ENCODE assay signal across 16 cellular contexts in the genomic region with DNA sequence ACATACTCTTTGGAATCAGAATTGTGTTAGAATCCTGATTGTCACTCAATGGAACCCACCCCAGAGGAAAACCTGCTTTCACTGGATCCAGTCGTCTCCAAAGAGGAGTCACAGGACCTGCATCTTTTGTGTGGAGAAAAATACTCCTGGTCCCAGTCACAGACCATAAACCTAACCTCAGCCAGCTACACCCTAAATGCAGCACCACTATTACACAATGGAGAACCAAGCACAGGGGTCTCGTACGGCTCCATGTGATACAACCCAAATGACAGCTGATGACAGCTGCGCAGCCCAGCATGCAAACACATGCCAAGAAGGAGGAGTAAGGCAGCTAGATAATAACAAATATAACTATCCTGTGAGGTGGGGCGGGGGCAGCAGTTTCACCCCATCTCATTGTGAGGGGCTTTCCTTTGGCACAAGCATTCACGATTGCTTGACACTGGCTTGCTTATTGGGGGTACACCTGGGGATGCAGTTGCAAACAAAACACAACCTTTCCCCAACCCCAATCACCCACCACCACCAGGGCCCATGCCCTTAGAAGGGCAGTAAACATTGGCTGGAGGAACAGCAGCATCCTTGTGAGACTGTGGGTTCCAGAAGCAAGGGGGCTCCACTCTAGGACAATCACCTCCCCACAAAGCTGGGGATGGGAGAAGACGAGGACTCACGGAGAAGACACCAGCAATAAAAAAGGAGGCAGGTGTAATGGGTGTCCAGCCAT. TPM values are rescaled to one million over a fixed set of nuclear protein-coding genes. Genes with fewer than 3 reads are reported as not detected.
DNase-seq lines count a peak whose midpoint lies in the region; ATAC-seq and TF ChIP-seq lines count a peak whose summit lies in the region.
"Had no signal": no experiment of that assay in that cellular context is flagged by ENCODE, and none has a peak within 500 bp of the region (broad histone marks: within the 10 kb centered on the region; RNA-seq: fewer than 3 reads in every experiment).

No MANE protein-coding gene starts in this region.

- no peak for ATAC-seq in CD4-positive, alpha-beta T cell (ENCODE audit: poor library complexity)
- ATAC-seq in naive thymus-derived CD8-positive, alpha-beta T cell, result no peak
- ATAC-seq: GM12878 had no signal

- H3K27me3 Mint-ChIP-seq in CD4-positive, alpha-beta T cell, result no peaks in the 10 kb centered on the region
- no peaks in the 10 kb centered on the region for H3K27me3 Mint-ChIP-seq in naive thymus-derived CD8-positive, alpha-beta T cell
- no peaks in the 10 kb centered on the region for H3K27me3 Mint-ChIP-seq in osteocyte (ENCODE audit: unreplicated experiment)

- peak overlapping the region; percentile 12 for H3K27ac Mint-ChIP-seq in CD4-positive, alpha-beta T cell
- peak overlapping the region in 6 of 10 donors; percentile 13 to 93 (median 45) for H3K27ac Mint-ChIP-seq in naive thymus-derived CD8-positive, alpha-beta T cell
- H3K27ac Mint-ChIP-seq in osteocyte (ENCODE audit: unreplicated experiment), result no peak overlapping the region

- no peaks in the 10 kb centered on the region for H3K9me3 Mint-ChIP-seq in CD4-positive, alpha-beta T cell
- H3K9me3 Mint-ChIP-seq in naive thymus-derived CD8-positive, alpha-beta T cell, result no peaks in the 10 kb centered on the region
- H3K9me3 Mint-ChIP-seq in osteocyte (ENCODE audit: unreplicated experiment), result peaks cover 5% of the 10 kb centered on the region

- H3K27me3 ChIP-seq in CD4-positive, alpha-beta T cell (ENCODE audit: control insufficient read depth, insufficient read depth, low read length), result no peaks in the 10 kb centered on the region

- POLR2A ChIA-PET in CD4-positive, alpha-beta T cell (lab: Charles Lee), result interaction anchor here (5.4 kb wide), 1 partner anchor 10 kb away, joined by 55 read pairs; no protein-coding TSS in a partner anchor
- POLR2A ChIA-PET in naive thymus-derived CD8-positive, alpha-beta T cell (lab: Charles Lee), result interaction anchor here (0.6 to 6.8 kb wide), 4 partner anchors 9 to 487 kb away, joined by 3 to 81 read pairs (median 10); partner anchors contain the start of gene TRERF1

- intact Hi-C loops in CD4-positive, alpha-beta T cell (cut with DNase I, micrococcal nuclease), result no loop called here

- peak; percentile 49 for DNase-seq in activated CD8-positive, alpha-beta memory T cell treated with anti-CD3 and anti-CD28 coated beads for 24 hours
- no peak for DNase-seq in activated CD8-positive, alpha-beta memory T cell treated with anti-CD3 and anti-CD28 coated beads, Interleukin-2, amount 50 U/mL, for 4 hours
- DNase-seq in CD4-positive, alpha-beta T cell, result no peak
- DNase-seq in activated CD8-positive, alpha-beta memory T cell treated with anti-CD3 and anti-CD28 coated beads, Interleukin-2, amount 50 U/mL, for 48 hours, result peak; percentile 43
- no peak for DNase-seq in naive thymus-derived CD8-positive, alpha-beta T cell
- no peak for DNase-seq in kidney tubule cell (ENCODE audit: low spot score)
- DNase-seq in osteocyte (ENCODE audit: extremely low spot score, unreplicated experiment), result no peak
- DNase-seq in occipital lobe (lab: John Stamatoyannopoulos, UW), result no peak
- DNase-seq: GDM1, MV-4-11, NCI-H1417, NCI-H187 treated with DMSO at 0.1 percent for 48 hours, NCI-H526 treated with DMSO at 0.1 percent for 48 hours had no signal

- no peak overlapping the region for H3K4me3 Mint-ChIP-seq in CD4-positive, alpha-beta T cell
- H3K4me3 Mint-ChIP-seq in naive thymus-derived CD8-positive, alpha-beta T cell, result no peak overlapping the region
- no peak overlapping the region for H3K4me3 Mint-ChIP-seq in osteocyte (ENCODE audit: unreplicated experiment)

- H3K4me1 Mint-ChIP-seq in CD4-positive, alpha-beta T cell (ENCODE audit: low read depth), result peaks cover 86% of the 10 kb centered on the region
- H3K4me1 Mint-ChIP-seq in naive thymus-derived CD8-positive, alpha-beta T cell, result peaks cover 44 to 93% (median 91%) of the 10 kb centered on the region in 4 donors
- peaks cover 31% of the 10 kb centered on the region for H3K4me1 Mint-ChIP-seq in osteocyte (ENCODE audit: unreplicated experiment)

- H3K27ac ChIP-seq in CD4-positive, alpha-beta T cell (ENCODE audit: low read depth, low read length), result no peak overlapping the region
- H3K27ac ChIP-seq: HL-60 had no signal

- no peak for TF ChIP-seq CTCF in CD4-positive, alpha-beta T cell (IDR thresholded peaks at IDR 0.05)
- TF ChIP-seq CTCF in osteocyte (IDR thresholded peaks at IDR 0.05), result no peak

- CTCF ChIA-PET in CD4-positive, alpha-beta T cell (lab: Charles Lee), result interaction anchor here (1.1 kb wide), 1 partner anchor 10 kb away, joined by 3 read pairs; no protein-coding TSS in a partner anchor

- no peaks in the 10 kb centered on the region for H3K9me3 ChIP-seq in CD4-positive, alpha-beta T cell (ENCODE audit: control insufficient read depth, low read length)
- H3K9me3 ChIP-seq: HAP-1 had no signal

- peaks cover 11% of the 10 kb centered on the region for H3K36me3 Mint-ChIP-seq in CD4-positive, alpha-beta T cell (ENCODE audit: low read depth)
- H3K36me3 Mint-ChIP-seq in naive thymus-derived CD8-positive, alpha-beta T cell, result peaks cover 0 to 8% (median 7%) of the 10 kb centered on the region in 3 donors
- no peaks in the 10 kb centered on the region for H3K36me3 Mint-ChIP-seq in osteocyte (ENCODE audit: unreplicated experiment)

RNA-seq across cellular contexts. Expression of gene TRERF1, which starts 51.5 kb away (rescaled TPM):
- total RNA-seq in CD4-positive, alpha-beta T cell, result 10 to 100 TPM; 31.0 to 31.7 TPM
- 10 to 100 TPM; 17.5 to 18.2 TPM for total RNA-seq in naive thymus-derived CD8-positive, alpha-beta T cell
- polyA plus RNA-seq in naive thymus-derived CD8-positive, alpha-beta T cell, result 1 to 10 TPM; 3.8 to 7.1 (median 5.4) TPM
- total RNA-seq in osteocyte (6.4 and 6.5 TPM in 2 replicates), occipital lobe (3.7 TPM)

Comparison
In these comparisons a context has a peak if more than half of its experiments do, and no peak if none do; other contexts are left out.
1. DNase-seq: peak in activated CD8-positive, alpha-beta memory T cell treated with anti-CD3 and anti-CD28 coated beads for 24 hours (single experiment) and activated CD8-positive, alpha-beta memory T cell treated with anti-CD3 and anti-CD28 coated beads, Interleukin-2, amount 50 U/mL, for 48 hours (single experiment); none in activated CD8-positive, alpha-beta memory T cell treated with anti-CD3 and anti-CD28 coated beads, Interleukin-2, amount 50 U/mL, for 4 hours (single experiment), CD4-positive, alpha-beta T cell (0 of 10), naive thymus-derived CD8-positive, alpha-beta T cell (0 of 10), kidney tubule cell (single experiment), osteocyte (single experiment) and occipital lobe (single experiment).